Comparison of ENCODE assay signal across 9 cellular contexts in genomic region chr2:241880311-241881073, GRCh38. TPM values are rescaled to one million over a fixed set of nuclear protein-coding genes. Genes with fewer than 3 reads are reported as not detected.
DNase-seq lines count a peak whose midpoint lies in the region; ATAC-seq lines count a peak whose summit lies in the region.
"Had no signal": no experiment of that assay in that cellular context is flagged by ENCODE, and none has a peak within 500 bp of the region (broad histone marks: within the 10 kb centered on the region; RNA-seq: fewer than 3 reads in every experiment).

No MANE protein-coding gene starts in this region.

- no peaks in the 10 kb centered on the region for H3K9me3 Mint-ChIP-seq in activated CD4-positive, alpha-beta T cell treated with anti-CD3 and anti-CD28 coated beads for 36 hours (ENCODE audit: low read depth)
- H3K9me3 Mint-ChIP-seq in activated naive CD4-positive, alpha-beta T cell treated with anti-CD3 and anti-CD28 coated beads, Interleukin-2, amount 50 U/mL, for 72 hours, result no peaks in the 10 kb centered on the region

- DNase-seq in activated CD4-positive, alpha-beta T cell treated with anti-CD3 and anti-CD28 coated beads for 36 hours, result no peak
- no peak for DNase-seq in activated CD4-positive, alpha-beta T cell treated with anti-CD3 and anti-CD28 coated beads, Interleukin-2, amount 50 U/mL, for 48 hours
- no peak for DNase-seq in activated naive CD4-positive, alpha-beta T cell treated with anti-CD3 and anti-CD28 coated beads, Interleukin-2, amount 50 U/mL, for 72 hours (ENCODE audit: low spot score in 2 of 2)
- DNase-seq in Kasumi-1 (lab: John Stamatoyannopoulos, UW) (no peak), NCI-H82 treated with DMSO at 0.1 percent for 48 hours (lab: John Stamatoyannopoulos, UW; ENCODE audit: unreplicated experiment) (no peak), kidney glomerular epithelial cell (lab: John Stamatoyannopoulos, UW) (no peak)

- POLR2A ChIA-PET in activated CD4-positive, alpha-beta T cell treated with anti-CD3 and anti-CD28 coated beads for 36 hours (lab: Charles Lee), result interaction anchor here (0.6 to 0.8 kb wide), 3 partner anchors 9 to 178 kb away, joined by 3 to 13 read pairs (median 3); partner anchors contain the start of gene ING5

- H3K36me3 ChIP-seq in iPS-18a (ENCODE audit: control insufficient read depth, low read depth, low read length) (no peaks in the 10 kb centered on the region), subcutaneous abdominal adipose tissue (ENCODE audit: control insufficient read depth in 5 of 5, insufficient read depth in 5 of 5, low read length in 5 of 5) (no peaks in the 10 kb centered on the region)

- peak overlapping the region; percentile 14 for H3K9ac ChIP-seq in iPS-18a (ENCODE audit: low read length)
- H3K9ac ChIP-seq in subcutaneous abdominal adipose tissue (ENCODE audit: low read length in 5 of 5), result peak overlapping the region in 1 of 5 donors; percentile 59

- intact Hi-C loops in activated CD4-positive, alpha-beta T cell treated with anti-CD3 and anti-CD28 coated beads for 36 hours (cut with DNase I, micrococcal nuclease), result loop anchor here (1.0 to 10.0 kb wide), 20 partner anchors 21 to 1319 kb away; partner anchors contain the start of genes ATG4B (in 2 of the 2), D2HGDH (in 2 of the 2), DTYMK (in 2 of the 2) and FARP2 (in 2 of the 2)

- CTCF ChIA-PET in activated CD4-positive, alpha-beta T cell treated with anti-CD3 and anti-CD28 coated beads for 36 hours (lab: Charles Lee), result interaction anchor here (4.0 kb wide), 1 partner anchor 13 kb away, joined by 33 read pairs; the partner anchor contains the start of gene RTP5

- H3K4me1 Mint-ChIP-seq in activated CD4-positive, alpha-beta T cell treated with anti-CD3 and anti-CD28 coated beads for 36 hours, result peaks cover 26% of the 10 kb centered on the region

- no peaks in the 10 kb centered on the region for H3K27me3 ChIP-seq in iPS-18a (ENCODE audit: control insufficient read depth, insufficient read depth, low read length)
- no peaks in the 10 kb centered on the region for H3K27me3 ChIP-seq in subcutaneous abdominal adipose tissue (ENCODE audit: control insufficient read depth in 5 of 5, insufficient read depth in 4 of 5, low read length in 5 of 5)

- H3K4me3 ChIP-seq in iPS-18a (ENCODE audit: low read length) (peak overlapping the region; percentile 55), subcutaneous abdominal adipose tissue (ENCODE audit: low read depth in 1 of 5, low read length in 5 of 5) (peak overlapping the region; percentile 65 to 82 (median 71))

- H3K27ac ChIP-seq in iPS-18a (ENCODE audit: low read length) (no peak overlapping the region), subcutaneous abdominal adipose tissue (ENCODE audit: low read depth, low read length) (peak overlapping the region; percentile 23)

- H3K9me3 ChIP-seq in iPS-18a (ENCODE audit: control insufficient read depth, low read depth, low read length) (no peaks in the 10 kb centered on the region), subcutaneous abdominal adipose tissue (ENCODE audit: control insufficient read depth in 5 of 5, low read length in 5 of 5) (no peaks in the 10 kb centered on the region)

- H3K4me3 Mint-ChIP-seq in activated CD4-positive, alpha-beta T cell treated with anti-CD3 and anti-CD28 coated beads for 36 hours, result peak overlapping the region; percentile 82

- H3K36me3 Mint-ChIP-seq in activated CD4-positive, alpha-beta T cell treated with anti-CD3 and anti-CD28 coated beads for 36 hours (ENCODE audit: low read depth), result peaks cover 15% of the 10 kb centered on the region
- peaks cover 5 to 15% of the 10 kb centered on the region in 2 donors for H3K36me3 Mint-ChIP-seq in activated naive CD4-positive, alpha-beta T cell treated with anti-CD3 and anti-CD28 coated beads, Interleukin-2, amount 50 U/mL, for 72 hours

- peaks cover 14% of the 10 kb centered on the region for H3K4me1 ChIP-seq in iPS-18a (ENCODE audit: control insufficient read depth, low read depth, low read length)
- peaks cover 7 to 33% (median 26%) of the 10 kb centered on the region in 5 donors for H3K4me1 ChIP-seq in subcutaneous abdominal adipose tissue (ENCODE audit: control insufficient read depth in 5 of 5, insufficient read depth in 5 of 5, low read length in 5 of 5)

- peak overlapping the region; percentile 97 for H3K27ac Mint-ChIP-seq in activated CD4-positive, alpha-beta T cell treated with anti-CD3 and anti-CD28 coated beads for 36 hours
- H3K27ac Mint-ChIP-seq in activated naive CD4-positive, alpha-beta T cell treated with anti-CD3 and anti-CD28 coated beads, Interleukin-2, amount 50 U/mL, for 72 hours, result peak overlapping the region; percentile 92 to 97

- no peaks in the 10 kb centered on the region for H3K27me3 Mint-ChIP-seq in activated CD4-positive, alpha-beta T cell treated with anti-CD3 and anti-CD28 coated beads for 36 hours

- ATAC-seq in activated CD4-positive, alpha-beta T cell treated with anti-CD3 and anti-CD28 coated beads for 36 hours, result no peak
- ATAC-seq in activated naive CD4-positive, alpha-beta T cell treated with anti-CD3 and anti-CD28 coated beads, Interleukin-2, amount 50 U/mL, for 72 hours, result no peak

RNA-seq across cellular contexts. Expression of gene RTP5, which starts 11.0 kb away (rescaled TPM):
- total RNA-seq in activated CD4-positive, alpha-beta T cell treated with anti-CD3 and anti-CD28 coated beads for 36 hours, result under 1 TPM in 1 of 2 experiments, not detected in 1; 0.07 TPM
- under 1 TPM in 1 of 2 donors, not detected in 1; 0.09 TPM for total RNA-seq in activated naive CD4-positive, alpha-beta T cell treated with anti-CD3 and anti-CD28 coated beads, Interleukin-2, amount 50 U/mL, for 72 hours
- total RNA-seq: SK-MEL-5 had no signal

RNA-seq across cellular contexts. Expression of gene PDCD1, which starts 21.8 kb away (rescaled TPM):
- 10 to 100 TPM; 33.2 to 37.2 TPM for total RNA-seq in activated CD4-positive, alpha-beta T cell treated with anti-CD3 and anti-CD28 coated beads for 36 hours
- total RNA-seq in activated naive CD4-positive, alpha-beta T cell treated with anti-CD3 and anti-CD28 coated beads, Interleukin-2, amount 50 U/mL, for 72 hours, result 10 to 100 TPM; 22.5 to 25.4 TPM
- total RNA-seq: SK-MEL-5 had no signal
